ENCODE assay signal across 15 cellular contexts in genomic region chr4:82509029-82509428, GRCh38. TPM values are rescaled to one million over a fixed set of nuclear protein-coding genes. Genes with fewer than 3 reads are reported as not detected.
"Had no signal": no experiment of that assay in that cellular context is flagged by ENCODE, and none has a peak within 500 bp of the region (broad histone marks: within the 10 kb centered on the region; RNA-seq: fewer than 3 reads in every experiment).

No MANE protein-coding gene starts in this region.

- H3K4me3 ChIP-seq: gastrocnemius medialis, mucosa of descending colon, prostate gland, right lobe of liver, spleen, suprapubic skin had no signal

- DNase-seq: activated effector memory CD4-positive, alpha-beta T cell treated with anti-CD3 and anti-CD28 coated beads, Interleukin-2, amount 50 U/mL, for 16 hours; amygdala; effector memory CD4-positive, alpha-beta T cell; gastrocnemius medialis; islet precursor cell; mammary epithelial cell; mucosa of descending colon; naive thymus-derived CD8-positive, alpha-beta T cell; nucleus accumbens; right lobe of liver; spleen; stimulated activated CD4-positive, alpha-beta T cell treated with anti-CD3 and anti-CD28 coated beads, Interleukin-1b, Interleukin-23, amount 100 ng/mL, for 48 hours; stimulated activated naive CD4-positive, alpha-beta T cell had no signal

RNA-seq across cellular contexts. Expression of gene TMEM150C, which starts 52.8 kb away (rescaled TPM):
- total RNA-seq: naive thymus-derived CD8-positive, alpha-beta T cell had no signal
